Comparison of ENCODE assay signal across 8 cellular contexts in the genomic region with DNA sequence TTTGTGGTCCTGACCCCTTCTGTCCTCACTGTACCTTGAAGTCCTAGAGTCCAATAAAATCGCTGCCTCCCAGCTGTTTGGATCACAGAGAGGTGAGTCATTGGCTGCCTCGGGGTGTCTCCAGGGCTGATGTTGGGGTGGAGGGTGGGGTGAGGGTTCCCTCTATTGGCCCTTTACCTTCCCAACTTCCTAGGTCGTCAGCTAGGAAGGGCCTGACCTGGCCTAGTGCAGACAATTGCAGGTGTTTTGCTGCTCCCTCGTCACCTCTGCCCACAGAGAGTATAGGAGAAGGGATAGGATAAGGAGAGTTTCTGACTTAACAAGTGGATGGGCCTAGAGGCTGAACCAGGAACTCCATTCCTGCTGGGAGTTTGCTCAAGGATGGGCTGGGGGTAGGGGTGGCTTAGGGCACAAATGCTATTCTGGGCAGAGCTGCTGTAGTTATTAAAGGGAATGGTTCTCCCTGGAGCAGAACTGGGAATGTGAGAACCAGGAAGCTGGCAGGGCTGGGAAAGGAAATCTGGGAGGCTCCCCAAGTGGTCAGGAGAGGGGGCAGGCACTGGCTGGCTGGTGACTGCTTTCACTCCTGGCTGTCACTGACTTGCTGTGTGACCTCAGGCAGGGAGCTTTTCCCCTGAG. TPM values are rescaled to one million over a fixed set of nuclear protein-coding genes. Genes with fewer than 3 reads are reported as not detected.
DNase-seq lines count a peak whose midpoint lies in the region; ATAC-seq and TF ChIP-seq lines count a peak whose summit lies in the region.

No MANE protein-coding gene starts in this region.

- H3K4me1 ChIP-seq in OCI-LY1 (ENCODE audit: insufficient read depth, low read length, severe bottlenecking) = peaks cover 27% of the 10 kb centered on the region
- peaks cover 23% of the 10 kb centered on the region for H3K4me1 ChIP-seq in mesenchymal stem cell (ENCODE audit: control insufficient read depth, insufficient read depth, low read depth, low read length)

- TF ChIP-seq CTCF in OCI-LY1 (IDR thresholded peaks at IDR 0.05; ENCODE audit: low read length) = no peak

- H3K4me2 ChIP-seq in OCI-LY1 (ENCODE audit: low read length) (peak overlapping the region; percentile 92), mesenchymal stem cell (ENCODE audit: low read length, poor library complexity, severe bottlenecking) (peak overlapping the region; percentile 58)

- DNase-seq in T-helper 2 cell treated with Interferon-gamma antibody and Interleukin-4, amounts not matched to agents 5 μg/mL and 100 μg/mL, for 36 hours (ENCODE audit: low spot score) = no peak
- no peak for DNase-seq in T-helper 2 cell
- peak; percentile 66 for DNase-seq in mesenchymal stem cell
- no peak for DNase-seq in activated gamma-delta T cell (lab: John Stamatoyannopoulos, UW)

- peak overlapping the region; percentile 62 for H3K27ac ChIP-seq in OCI-LY1 (ENCODE audit: low read depth, low read length, poor library complexity, severe bottlenecking)
- H3K27ac ChIP-seq in mesenchymal stem cell (ENCODE audit: low read length, poor library complexity, severe bottlenecking) = no peak overlapping the region

- WGBS in mesenchymal stem cell = 44% methylated on average over 4 of the region's 4 CpGs

- no peaks in the 10 kb centered on the region for H3K9me3 Mint-ChIP-seq in T-helper 2 cell treated with Interferon-gamma antibody and Interleukin-4, amounts not matched to agents 5 μg/mL and 100 μg/mL, for 36 hours
- H3K9me3 Mint-ChIP-seq in dendritic cell treated with granulocyte-macrophage colony-stimulating factor and Interleukin-4, amounts not matched to agents 40 ng/mL and 50 ng/mL, for 4 days = no peaks in the 10 kb centered on the region

- H3K4me3 ChIP-seq in OCI-LY1 (ENCODE audit: low read depth, low read length, poor library complexity, severe bottlenecking) (peak overlapping the region; percentile 80), mesenchymal stem cell (ENCODE audit: insufficient read depth in 1 of 2, low read depth in 1 of 2, low read length in 2 of 2) (peak overlapping the region in 1 of 2 experiments; percentile 83)

- H3K14ac ChIP-seq in mesenchymal stem cell (ENCODE audit: low read length in 2 of 2) = peak overlapping the region in 1 of 2 experiments; percentile 26

- H3K9me3 ChIP-seq in OCI-LY1 (ENCODE audit: low read length) (no peaks in the 10 kb centered on the region), mesenchymal stem cell (ENCODE audit: control insufficient read depth, low read length) (no peaks in the 10 kb centered on the region)

- no peak overlapping the region for H2BK15ac ChIP-seq in mesenchymal stem cell (ENCODE audit: low read depth, poor library complexity, severe bottlenecking)

- H2AK5ac ChIP-seq in mesenchymal stem cell (ENCODE audit: low read length, severe bottlenecking) = no peak overlapping the region

- H3K27me3 Mint-ChIP-seq in T-helper 2 cell treated with Interferon-gamma antibody and Interleukin-4, amounts not matched to agents 5 μg/mL and 100 μg/mL, for 36 hours (ENCODE audit: low read depth) = peaks cover 15% of the 10 kb centered on the region
- peaks cover 38% of the 10 kb centered on the region for H3K27me3 Mint-ChIP-seq in dendritic cell treated with granulocyte-macrophage colony-stimulating factor and Interleukin-4, amounts not matched to agents 40 ng/mL and 50 ng/mL, for 4 days

- H3K9ac ChIP-seq in OCI-LY1 (ENCODE audit: low read length) (no peak overlapping the region; the same call in 1 of the 2 replicates), mesenchymal stem cell (ENCODE audit: low read length) (peak overlapping the region; percentile 92)

- no peak for ATAC-seq in GM21737 (IDR thresholded peaks at IDR 0.05; ENCODE audit: unreplicated experiment)
- no peak for ATAC-seq in GM19324 (IDR thresholded peaks at IDR 0.05; ENCODE audit: low FRiP score, unreplicated experiment)

- no peak overlapping the region for H2AFZ ChIP-seq in OCI-LY1 (ENCODE audit: low read length)
- H2AFZ ChIP-seq in mesenchymal stem cell (ENCODE audit: low read depth, low read length) = no peak overlapping the region

- H3K18ac ChIP-seq in mesenchymal stem cell (ENCODE audit: low read depth in 1 of 2, low read length in 2 of 2) = peak overlapping the region in 1 of 2 experiments; percentile 18

- no peaks in the 10 kb centered on the region for H3K9me2 ChIP-seq in OCI-LY1 (ENCODE audit: low read depth, low read length)

- H3K79me1 ChIP-seq in mesenchymal stem cell (replicated peaks; ENCODE audit: low read length, poor library complexity, severe bottlenecking) = peaks cover 14% of the 10 kb centered on the region

- no peaks in the 10 kb centered on the region for H4K20me1 ChIP-seq in OCI-LY1 (ENCODE audit: insufficient read depth, low read length)

- H2BK5ac ChIP-seq in mesenchymal stem cell (ENCODE audit: low read depth, low read length, poor library complexity, severe bottlenecking) = no peak overlapping the region

- peak overlapping the region; percentile 32 to 66 for H3K4ac ChIP-seq in mesenchymal stem cell (ENCODE audit: low read depth in 1 of 2, low read length in 2 of 2)

- no peak overlapping the region for H4K91ac ChIP-seq in mesenchymal stem cell (ENCODE audit: low read length)

- H3K27me3 ChIP-seq in OCI-LY1 (ENCODE audit: insufficient read depth, low read length) = no peaks in the 10 kb centered on the region
- peaks cover 0 to 11% of the 10 kb centered on the region in 2 experiments for H3K27me3 ChIP-seq in mesenchymal stem cell (ENCODE audit: control insufficient read depth in 1 of 2, insufficient read depth in 1 of 2, low read length in 2 of 2)

- H3K4me3 Mint-ChIP-seq in T-helper 2 cell treated with Interferon-gamma antibody and Interleukin-4, amounts not matched to agents 5 μg/mL and 100 μg/mL, for 36 hours = peak overlapping the region; percentile 93
- peak overlapping the region; percentile 99 for H3K4me3 Mint-ChIP-seq in dendritic cell treated with granulocyte-macrophage colony-stimulating factor and Interleukin-4, amounts not matched to agents 40 ng/mL and 50 ng/mL, for 4 days

- peak overlapping the region in 1 of 2 experiments; percentile 16 for H3K23ac ChIP-seq in mesenchymal stem cell (ENCODE audit: low read length in 2 of 2)

- H2BK120ac ChIP-seq in mesenchymal stem cell (ENCODE audit: low read depth, low read length) = peak overlapping the region; percentile 11

- no peaks in the 10 kb centered on the region for H3F3A ChIP-seq in OCI-LY1 (ENCODE audit: insufficient read depth, low read length)

- peak overlapping the region; percentile 60 for H3K27ac Mint-ChIP-seq in T-helper 2 cell treated with Interferon-gamma antibody and Interleukin-4, amounts not matched to agents 5 μg/mL and 100 μg/mL, for 36 hours
- H3K27ac Mint-ChIP-seq in dendritic cell treated with granulocyte-macrophage colony-stimulating factor and Interleukin-4, amounts not matched to agents 40 ng/mL and 50 ng/mL, for 4 days = peak overlapping the region; percentile 94

- peaks cover 32% of the 10 kb centered on the region for H3K4me1 Mint-ChIP-seq in T-helper 2 cell treated with Interferon-gamma antibody and Interleukin-4, amounts not matched to agents 5 μg/mL and 100 μg/mL, for 36 hours (ENCODE audit: low read depth)
- H3K4me1 Mint-ChIP-seq in dendritic cell treated with granulocyte-macrophage colony-stimulating factor and Interleukin-4, amounts not matched to agents 40 ng/mL and 50 ng/mL, for 4 days (ENCODE audit: low read depth) = peaks cover 50% of the 10 kb centered on the region

- H3K36me3 ChIP-seq in OCI-LY1 (ENCODE audit: insufficient read depth, low read length) (no peaks in the 10 kb centered on the region), mesenchymal stem cell (ENCODE audit: control insufficient read depth in 1 of 2, insufficient read depth in 2 of 2, low read depth in 1 of 2, low read length in 2 of 2) (peaks cover under 1 to 4% of the 10 kb centered on the region in 2 experiments)

- peak overlapping the region in 1 of 2 experiments; percentile 67 for H2BK12ac ChIP-seq in mesenchymal stem cell (ENCODE audit: low read length in 2 of 2)

- no peaks in the 10 kb centered on the region for H3K79me2 ChIP-seq in OCI-LY1 (ENCODE audit: insufficient read depth, low read length)

- intact Hi-C loops in dendritic cell treated with granulocyte-macrophage colony-stimulating factor and Interleukin-4, amounts not matched to agents 40 ng/mL and 50 ng/mL, for 4 days (cut with micrococcal nuclease) = loop anchor here (2.0 kb wide), 1 partner anchor 29 kb away; a partner anchor contains a TSS

- no peak overlapping the region for H4K8ac ChIP-seq in mesenchymal stem cell (ENCODE audit: low read length)

- H3K36me3 Mint-ChIP-seq in T-helper 2 cell treated with Interferon-gamma antibody and Interleukin-4, amounts not matched to agents 5 μg/mL and 100 μg/mL, for 36 hours (ENCODE audit: low read depth) = no peaks in the 10 kb centered on the region
- peaks cover 32% of the 10 kb centered on the region for H3K36me3 Mint-ChIP-seq in dendritic cell treated with granulocyte-macrophage colony-stimulating factor and Interleukin-4, amounts not matched to agents 40 ng/mL and 50 ng/mL, for 4 days (ENCODE audit: low read depth)

RNA-seq across cellular contexts. Expression of a gene that starts 1.4 kb away (rescaled TPM):
- 44.3 TPM for polyA plus RNA-seq in mesenchymal stem cell (2013, experiment 1 of 2)
- polyA plus RNA-seq in mesenchymal stem cell (2013, experiment 2 of 2) = 41.7 TPM

RNA-seq across cellular contexts. Expression of a gene that starts 28.6 kb away (rescaled TPM):
- polyA plus RNA-seq in mesenchymal stem cell (2013, experiment 1 of 2) = 22.2 TPM
- polyA plus RNA-seq in mesenchymal stem cell (2013, experiment 2 of 2) = 23.9 TPM
